ENCODE assay signal across 14 cellular contexts in genomic region chr3:144129536-144130214, GRCh38.
DNase-seq lines count a peak whose midpoint lies in the region; ATAC-seq and TF ChIP-seq lines count a peak whose summit lies in the region.
"Had no signal": no experiment of that assay in that cellular context is flagged by ENCODE, and none has a peak within 500 bp of the region (broad histone marks: within the 10 kb centered on the region; RNA-seq: fewer than 3 reads in every experiment).

No MANE protein-coding gene starts in this region.

- intact Hi-C loops in activated CD8-positive, alpha-beta T cell treated with anti-CD3 and anti-CD28 coated beads for 36 hours (cut with micrococcal nuclease): no loop called here

- peak; percentile 53 for ATAC-seq in activated CD8-positive, alpha-beta T cell treated with anti-CD3 and anti-CD28 coated beads for 36 hours
- no peak for ATAC-seq in activated CD8-positive, alpha-beta T cell treated with anti-CD3 and anti-CD28 coated beads, Interleukin-2, amount 10 ng/mL, durations not matched to agents 7 days and 5 days
- peak; percentile 32 for ATAC-seq in HG02885 (IDR thresholded peaks at IDR 0.05; ENCODE audit: poor library complexity, unreplicated experiment)
- no peak for ATAC-seq in GM21737 (IDR thresholded peaks at IDR 0.05; ENCODE audit: unreplicated experiment)
- ATAC-seq: esophagus mucosa, left lung had no signal

- H3K36me3 Mint-ChIP-seq in activated CD8-positive, alpha-beta T cell treated with anti-CD3 and anti-CD28 coated beads for 36 hours (ENCODE audit: low read depth): no peaks in the 10 kb centered on the region
- H3K36me3 Mint-ChIP-seq in activated CD8-positive, alpha-beta T cell treated with anti-CD3 and anti-CD28 coated beads, Interleukin-2, amount 10 ng/mL, durations not matched to agents 7 days and 5 days (ENCODE audit: low read depth): no peaks in the 10 kb centered on the region
- no peaks in the 10 kb centered on the region for H3K36me3 Mint-ChIP-seq in activated naive CD8-positive, alpha-beta T cell treated with anti-CD3 and anti-CD28 coated beads for 36 hours
- H3K36me3 Mint-ChIP-seq: CD4-positive, CD25-positive, alpha-beta regulatory T cell had no signal

- H3K4me3 Mint-ChIP-seq in activated CD8-positive, alpha-beta T cell treated with anti-CD3 and anti-CD28 coated beads for 36 hours: no peak overlapping the region
- H3K4me3 Mint-ChIP-seq in activated CD8-positive, alpha-beta T cell treated with anti-CD3 and anti-CD28 coated beads, Interleukin-2, amount 10 ng/mL, durations not matched to agents 7 days and 5 days: no peak overlapping the region
- H3K4me3 Mint-ChIP-seq in activated naive CD8-positive, alpha-beta T cell treated with anti-CD3 and anti-CD28 coated beads for 36 hours: no peak overlapping the region
- H3K4me3 Mint-ChIP-seq: CD4-positive, CD25-positive, alpha-beta regulatory T cell had no signal

- no peak overlapping the region for H3K27ac Mint-ChIP-seq in activated CD8-positive, alpha-beta T cell treated with anti-CD3 and anti-CD28 coated beads for 36 hours
- H3K27ac Mint-ChIP-seq in activated CD8-positive, alpha-beta T cell treated with anti-CD3 and anti-CD28 coated beads, Interleukin-2, amount 10 ng/mL, durations not matched to agents 7 days and 5 days: no peak overlapping the region
- no peak overlapping the region for H3K27ac Mint-ChIP-seq in activated naive CD8-positive, alpha-beta T cell treated with anti-CD3 and anti-CD28 coated beads for 36 hours
- H3K27ac Mint-ChIP-seq: CD4-positive, CD25-positive, alpha-beta regulatory T cell had no signal

- CTCF ChIA-PET in activated CD8-positive, alpha-beta T cell treated with anti-CD3 and anti-CD28 coated beads for 36 hours (lab: Charles Lee): no interaction called here
- CTCF ChIA-PET in activated CD8-positive, alpha-beta T cell treated with anti-CD3 and anti-CD28 coated beads, Interleukin-2, amount 10 ng/mL, durations not matched to agents 7 days and 5 days (lab: Charles Lee): no interaction called here

- no peak for TF ChIP-seq CTCF in activated CD8-positive, alpha-beta T cell treated with anti-CD3 and anti-CD28 coated beads for 36 hours (IDR thresholded peaks at IDR 0.05)

- peaks cover 8% of the 10 kb centered on the region for H3K4me1 Mint-ChIP-seq in activated CD8-positive, alpha-beta T cell treated with anti-CD3 and anti-CD28 coated beads for 36 hours (ENCODE audit: low read depth)
- H3K4me1 Mint-ChIP-seq in activated CD8-positive, alpha-beta T cell treated with anti-CD3 and anti-CD28 coated beads, Interleukin-2, amount 10 ng/mL, durations not matched to agents 7 days and 5 days (ENCODE audit: low read depth): no peaks in the 10 kb centered on the region
- peaks cover 7% of the 10 kb centered on the region for H3K4me1 Mint-ChIP-seq in activated naive CD8-positive, alpha-beta T cell treated with anti-CD3 and anti-CD28 coated beads for 36 hours

- peaks cover 2% of the 10 kb centered on the region for H3K9me3 Mint-ChIP-seq in activated CD8-positive, alpha-beta T cell treated with anti-CD3 and anti-CD28 coated beads for 36 hours
- no peaks in the 10 kb centered on the region for H3K9me3 Mint-ChIP-seq in activated CD8-positive, alpha-beta T cell treated with anti-CD3 and anti-CD28 coated beads, Interleukin-2, amount 10 ng/mL, durations not matched to agents 7 days and 5 days (ENCODE audit: insufficient read depth)
- H3K9me3 Mint-ChIP-seq in activated naive CD8-positive, alpha-beta T cell treated with anti-CD3 and anti-CD28 coated beads for 36 hours: no peaks in the 10 kb centered on the region

- POLR2A ChIA-PET in activated CD8-positive, alpha-beta T cell treated with anti-CD3 and anti-CD28 coated beads for 36 hours (lab: Charles Lee): no interaction called here
- POLR2A ChIA-PET in activated CD8-positive, alpha-beta T cell treated with anti-CD3 and anti-CD28 coated beads, Interleukin-2, amount 10 ng/mL, durations not matched to agents 7 days and 5 days (lab: Charles Lee): no interaction called here

- DNase-seq in activated CD8-positive, alpha-beta T cell treated with anti-CD3 and anti-CD28 coated beads for 36 hours: peak; percentile 4
- DNase-seq in activated CD8-positive, alpha-beta T cell treated with anti-CD3 and anti-CD28 coated beads, Interleukin-2, amount 10 ng/mL, durations not matched to agents 7 days and 5 days: no peak
- peak; percentile 3 for DNase-seq in activated naive CD8-positive, alpha-beta T cell treated with anti-CD3 and anti-CD28 coated beads for 36 hours
- DNase-seq in retina: peak; percentile 47
- no peak for DNase-seq in 8988T
- DNase-seq in NCI-H1092 treated with DMSO at 0.1 percent for 48 hours (lab: John Stamatoyannopoulos, UW): no peak
- DNase-seq: CD4-positive, CD25-positive, alpha-beta regulatory T cell; left lung; MG63; NCI-H187 treated with DMSO at 0.1 percent for 48 hours; NCI-H526 treated with DMSO at 0.1 percent for 48 hours had no signal

- H3K27me3 Mint-ChIP-seq in activated CD8-positive, alpha-beta T cell treated with anti-CD3 and anti-CD28 coated beads for 36 hours: peaks cover 6% of the 10 kb centered on the region
- no peaks in the 10 kb centered on the region for H3K27me3 Mint-ChIP-seq in activated CD8-positive, alpha-beta T cell treated with anti-CD3 and anti-CD28 coated beads, Interleukin-2, amount 10 ng/mL, durations not matched to agents 7 days and 5 days (ENCODE audit: low read depth)
- peaks cover 5% of the 10 kb centered on the region for H3K27me3 Mint-ChIP-seq in activated naive CD8-positive, alpha-beta T cell treated with anti-CD3 and anti-CD28 coated beads for 36 hours

Comparison
In these comparisons a context has a peak if more than half of its experiments do, and no peak if none do; other contexts are left out.
1. ATAC-seq: peak in activated CD8-positive, alpha-beta T cell treated with anti-CD3 and anti-CD28 coated beads for 36 hours (single experiment) and HG02885 (single experiment); none in activated CD8-positive, alpha-beta T cell treated with anti-CD3 and anti-CD28 coated beads, Interleukin-2, amount 10 ng/mL, durations not matched to agents 7 days and 5 days (single experiment) and GM21737 (single experiment).
2. DNase-seq: peak in activated CD8-positive, alpha-beta T cell treated with anti-CD3 and anti-CD28 coated beads for 36 hours (single experiment), activated naive CD8-positive, alpha-beta T cell treated with anti-CD3 and anti-CD28 coated beads for 36 hours (single experiment) and retina (single experiment); none in activated CD8-positive, alpha-beta T cell treated with anti-CD3 and anti-CD28 coated beads, Interleukin-2, amount 10 ng/mL, durations not matched to agents 7 days and 5 days (single experiment), 8988T (single experiment) and NCI-H1092 treated with DMSO at 0.1 percent for 48 hours (single experiment).